ENCODE assay signal across 13 cellular contexts in the genomic region with DNA sequence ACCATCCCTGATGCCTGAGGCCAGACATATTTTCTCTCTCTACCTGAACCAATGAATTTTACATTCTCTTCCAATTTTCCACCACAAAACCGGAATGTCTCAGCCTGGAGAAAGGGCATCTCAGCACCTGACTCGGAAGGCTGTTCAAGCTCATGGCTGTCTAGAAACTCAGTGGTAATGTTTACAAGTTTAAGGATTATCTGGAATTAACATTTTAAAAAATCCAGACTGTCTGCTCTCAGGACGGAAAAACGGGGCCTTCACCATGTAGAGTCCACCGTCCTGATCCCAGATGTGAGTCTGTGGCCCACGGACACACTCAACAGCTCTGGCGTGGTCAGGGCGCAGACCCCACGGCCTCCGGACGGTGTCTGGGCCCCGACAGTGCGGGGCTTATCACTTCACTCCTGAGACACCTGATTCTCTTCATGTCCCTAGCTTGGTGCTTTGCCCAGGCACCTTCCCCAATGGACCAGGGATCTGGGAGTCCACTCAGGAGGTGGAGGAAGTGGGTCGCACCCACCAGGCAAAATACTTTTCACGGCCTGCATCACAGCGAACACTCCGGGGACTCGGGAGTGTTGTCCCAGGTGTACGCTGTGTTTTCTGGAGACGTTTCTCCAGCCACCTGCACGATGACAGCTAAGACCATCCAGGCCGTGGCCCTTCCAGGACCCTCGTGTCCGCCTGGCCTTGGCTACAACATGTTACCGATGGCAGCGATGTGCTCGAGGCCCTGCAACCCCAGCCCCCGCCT.
DNase-seq lines count a peak whose midpoint lies in the region; ATAC-seq, FAIRE-seq and TF ChIP-seq lines count a peak whose summit lies in the region.
"Had no signal": no experiment of that assay in that cellular context is flagged by ENCODE, and none has a peak within 500 bp of the region (broad histone marks: within the 10 kb centered on the region; RNA-seq: fewer than 3 reads in every experiment).

No MANE protein-coding gene starts in this region.

- DNase-seq in activated T-cell treated with anti-CD3 and anti-CD28 coated beads, Interleukin-2, amount 50 U/mL, for 72 hours = no peak
- no peak for DNase-seq in activated T-cell treated with anti-CD3 and anti-CD28 coated beads, Interleukin-2, amount 50 U/mL, for 4 hours
- DNase-seq in activated naive CD8-positive, alpha-beta T cell treated with anti-CD3 and anti-CD28 coated beads for 36 hours = no peak
- DNase-seq in hepatocyte (ENCODE audit: low spot score) = no peak
- DNase-seq in stomach = no peak
- DNase-seq in GM12891 (ENCODE audit: insufficient read length, low spot score) = no peak
- DNase-seq in stimulated activated CD4-positive, alpha-beta T cell treated with anti-CD3 and anti-CD28 coated beads, Interleukin-4, amount 100 ng/mL, for 1 hour = no peak
- DNase-seq: KG1, NCI-H2227 treated with DMSO at 0.1 percent for 48 hours, uterus had no signal

- H3K4me3 Mint-ChIP-seq in activated T-cell treated with anti-CD3 and anti-CD28 coated beads, Interleukin-2, amount 50 U/mL, for 72 hours = peak overlapping the region; percentile 12 to 32
- H3K4me3 Mint-ChIP-seq in activated T-cell treated with anti-CD3 and anti-CD28 coated beads, Interleukin-2, amount 50 U/mL, for 4 hours = no peak overlapping the region
- H3K4me3 Mint-ChIP-seq in activated naive CD8-positive, alpha-beta T cell treated with anti-CD3 and anti-CD28 coated beads for 36 hours = no peak overlapping the region
- H3K4me3 Mint-ChIP-seq: neural progenitor cell had no signal

- H3K4me1 ChIP-seq in hepatocyte (ENCODE audit: insufficient read depth) (peaks cover 45% of the 10 kb centered on the region), stomach (peaks cover 76 to 100% (median 98%) of the 10 kb centered on the region in 4 donors)

- no peaks in the 10 kb centered on the region for H3K36me3 ChIP-seq in hepatocyte (replicated peaks; ENCODE audit: insufficient read depth, low read depth)
- H3K36me3 ChIP-seq in stomach = peaks cover 4 to 20% (median 11%) of the 10 kb centered on the region in 4 donors
- H3K36me3 ChIP-seq: neural progenitor cell, uterus had no signal

- H3K9me3 ChIP-seq in hepatocyte (ENCODE audit: low read depth) (no peaks in the 10 kb centered on the region), stomach (no peaks in the 10 kb centered on the region)
- H3K9me3 ChIP-seq: uterus had no signal

- H3K4me3 ChIP-seq in hepatocyte (no peak overlapping the region), stomach (no peak overlapping the region)
- H3K4me3 ChIP-seq: neural progenitor cell had no signal

- H3K79me2 ChIP-seq in hepatocyte = peaks cover 97% of the 10 kb centered on the region

- no peak for TF ChIP-seq POLR2A in stomach (IDR thresholded peaks at IDR 0.05)
- no peak for TF ChIP-seq POLR2A in GM12891 (IDR thresholded peaks at IDR 0.05; ENCODE audit: low read depth, low read length)

- H3K4me1 Mint-ChIP-seq in activated T-cell treated with anti-CD3 and anti-CD28 coated beads, Interleukin-2, amount 50 U/mL, for 72 hours (ENCODE audit: low read depth) = peaks cover 94% of the 10 kb centered on the region
- peaks cover 94% of the 10 kb centered on the region for H3K4me1 Mint-ChIP-seq in activated T-cell treated with anti-CD3 and anti-CD28 coated beads, Interleukin-2, amount 50 U/mL, for 4 hours (ENCODE audit: low read depth)
- peaks cover 91% of the 10 kb centered on the region for H3K4me1 Mint-ChIP-seq in activated naive CD8-positive, alpha-beta T cell treated with anti-CD3 and anti-CD28 coated beads for 36 hours

- H4K20me1 ChIP-seq in hepatocyte (ENCODE audit: insufficient read depth, poor library complexity, severe bottlenecking) = peaks cover 98% of the 10 kb centered on the region

- WGBS in hepatocyte (ENCODE audit: low lambda C conversion rate, missing lambda C conversion rate) = 94% methylated on average over 28 of the region's 28 CpGs
- WGBS in stomach, 5 donors = 91 to 95% (median 92%) methylated on average over 28 of the region's 28 CpGs

- no peak overlapping the region for H2AFZ ChIP-seq in hepatocyte
- H2AFZ ChIP-seq: neural progenitor cell had no signal

- H3K27ac ChIP-seq in hepatocyte (peak overlapping the region; percentile 72), stomach (peak overlapping the region in 4 of 5 donors; percentile 34 to 78 (median 76))
- H3K27ac ChIP-seq: neural progenitor cell had no signal

- ATAC-seq in activated T-cell treated with anti-CD3 and anti-CD28 coated beads, Interleukin-2, amount 50 U/mL, for 72 hours (replicated peaks in 1 of 2) = no peak
- no peak for ATAC-seq in activated T-cell treated with anti-CD3 and anti-CD28 coated beads, Interleukin-2, amount 50 U/mL, for 4 hours
- ATAC-seq in HG02571 (IDR thresholded peaks at IDR 0.05; ENCODE audit: unreplicated experiment) = no peak

- intact Hi-C loops in stomach (cut with DNase I; ENCODE audit: low total_unique reads) = no loop called here

- no peaks in the 10 kb centered on the region for H3K27me3 Mint-ChIP-seq in activated T-cell treated with anti-CD3 and anti-CD28 coated beads, Interleukin-2, amount 50 U/mL, for 72 hours (ENCODE audit: low read depth)
- H3K27me3 Mint-ChIP-seq in activated T-cell treated with anti-CD3 and anti-CD28 coated beads, Interleukin-2, amount 50 U/mL, for 4 hours (ENCODE audit: low read depth) = no peaks in the 10 kb centered on the region
- no peaks in the 10 kb centered on the region for H3K27me3 Mint-ChIP-seq in activated naive CD8-positive, alpha-beta T cell treated with anti-CD3 and anti-CD28 coated beads for 36 hours

- no peaks in the 10 kb centered on the region for H3K9me2 ChIP-seq in hepatocyte (replicated peaks; ENCODE audit: insufficient read depth)

- H3K27me3 ChIP-seq in hepatocyte (no peaks in the 10 kb centered on the region), stomach (no peaks in the 10 kb centered on the region)
- H3K27me3 ChIP-seq: dorsolateral prefrontal cortex, neural progenitor cell, uterus had no signal

- peaks cover 2 to 21% of the 10 kb centered on the region in 2 donors for H3K36me3 Mint-ChIP-seq in activated T-cell treated with anti-CD3 and anti-CD28 coated beads, Interleukin-2, amount 50 U/mL, for 72 hours (ENCODE audit: insufficient read depth in 2 of 2)
- H3K36me3 Mint-ChIP-seq in activated T-cell treated with anti-CD3 and anti-CD28 coated beads, Interleukin-2, amount 50 U/mL, for 4 hours (ENCODE audit: insufficient read depth) = peaks cover 18% of the 10 kb centered on the region
- H3K36me3 Mint-ChIP-seq in activated naive CD8-positive, alpha-beta T cell treated with anti-CD3 and anti-CD28 coated beads for 36 hours = peaks cover 39% of the 10 kb centered on the region

- no peak for TF ChIP-seq EP300 in stomach (IDR thresholded peaks at IDR 0.05)

- FAIRE-seq in GM12891 (lab: Jason Lieb, UNC) = no peak

- H3K9me3 Mint-ChIP-seq in activated T-cell treated with anti-CD3 and anti-CD28 coated beads, Interleukin-2, amount 50 U/mL, for 72 hours = no peaks in the 10 kb centered on the region
- H3K9me3 Mint-ChIP-seq in activated T-cell treated with anti-CD3 and anti-CD28 coated beads, Interleukin-2, amount 50 U/mL, for 4 hours = no peaks in the 10 kb centered on the region
- H3K9me3 Mint-ChIP-seq in activated naive CD8-positive, alpha-beta T cell treated with anti-CD3 and anti-CD28 coated beads for 36 hours = no peaks in the 10 kb centered on the region
- H3K9me3 Mint-ChIP-seq: neural progenitor cell had no signal

- TF ChIP-seq CTCF in hepatocyte (IDR thresholded peaks at IDR 0.05; ENCODE audit: poor library complexity) = no peak
- TF ChIP-seq CTCF in stomach (IDR thresholded peaks at IDR 0.05) = no peak

- H3K4me2 ChIP-seq in hepatocyte = peak overlapping the region; percentile 67
- H3K4me2 ChIP-seq: neural progenitor cell had no signal

- H3K27ac Mint-ChIP-seq in activated T-cell treated with anti-CD3 and anti-CD28 coated beads, Interleukin-2, amount 50 U/mL, for 72 hours = no peak overlapping the region
- H3K27ac Mint-ChIP-seq in activated naive CD8-positive, alpha-beta T cell treated with anti-CD3 and anti-CD28 coated beads for 36 hours = peak overlapping the region; percentile 75

TF ChIP-seq in GM12891, 5 proteins besides CTCF, POLR2A, EP300 and RAD21:
- TF ChIP-seq SPI1 (IDR thresholded peaks at IDR 0.05; ENCODE audit: low read depth, low read length) = no peak
- TF ChIP-seq POU2F2 (IDR thresholded peaks at IDR 0.05; ENCODE audit: low read depth, low read length) = no peak
- no peak for TF ChIP-seq TAF1 (IDR thresholded peaks at IDR 0.05; ENCODE audit: low read depth, low read length)
- no peak for TF ChIP-seq POLR2AphosphoS5 (IDR thresholded peaks at IDR 0.05; ENCODE audit: low read depth, low read length)
- TF ChIP-seq PAX5 (IDR thresholded peaks at IDR 0.05; ENCODE audit: insufficient read depth, low read length, severe bottlenecking) = no peak
TF ChIP-seq in GM12891: peak in this region for 0.

Comparison
In these comparisons a context has a peak if more than half of its experiments do, and no peak if none do; other contexts are left out.
1. H3K4me3 Mint-ChIP-seq: peak in activated T-cell treated with anti-CD3 and anti-CD28 coated beads, Interleukin-2, amount 50 U/mL, for 72 hours (2 of 2); none in activated T-cell treated with anti-CD3 and anti-CD28 coated beads, Interleukin-2, amount 50 U/mL, for 4 hours (single experiment) and activated naive CD8-positive, alpha-beta T cell treated with anti-CD3 and anti-CD28 coated beads for 36 hours (single experiment).